Comparison of ENCODE assay signal across 8 cellular contexts in the genomic region with DNA sequence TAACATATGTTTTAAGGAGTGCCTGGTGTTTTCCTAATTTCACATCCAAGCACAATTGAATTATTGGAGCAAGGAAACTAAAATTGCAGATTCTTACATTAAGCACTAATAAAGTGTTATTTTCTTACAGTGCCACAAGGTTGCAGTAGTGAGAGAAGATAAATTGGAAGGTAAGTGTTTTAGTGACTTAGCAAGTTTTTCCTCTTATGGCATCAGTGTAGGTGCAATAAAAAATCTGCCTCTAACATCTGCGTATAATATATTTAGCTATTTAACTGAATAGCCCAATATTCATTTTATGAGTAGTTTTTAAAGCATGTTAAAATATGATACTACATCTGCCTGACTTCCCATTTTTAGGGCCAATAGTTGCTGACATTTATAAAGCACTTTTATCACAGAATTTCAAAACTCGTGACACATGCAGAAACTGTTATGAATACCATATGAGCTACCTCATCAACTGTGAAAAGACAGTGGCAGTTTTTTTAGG. TPM values are rescaled to one million over a fixed set of nuclear protein-coding genes. Genes with fewer than 3 reads are reported as not detected.
A peak's percentile ranks its signal among the peaks of the same experiment; 100 is the strongest.
DNase-seq lines count a peak whose midpoint lies in the region; ATAC-seq and TF ChIP-seq lines count a peak whose summit lies in the region.

No MANE protein-coding gene starts in this region.

- no peak overlapping the region for H3K4me3 Mint-ChIP-seq in brain
- H3K4me3 Mint-ChIP-seq in activated T-cell treated with anti-CD3 and anti-CD28 coated beads, Interleukin-2, amount 50 U/mL, for 72 hours = no peak overlapping the region
- no peak overlapping the region for H3K4me3 Mint-ChIP-seq in effector memory CD8-positive, alpha-beta T cell

- no peaks in the 10 kb centered on the region for H3K27me3 ChIP-seq in left lung

- peaks cover 0 to 41% of the 10 kb centered on the region in 2 donors for H3K36me3 ChIP-seq in left lung

- H3K4me1 ChIP-seq in left lung = peaks cover 4 to 22% of the 10 kb centered on the region in 2 donors

- no peak overlapping the region for H3K27ac Mint-ChIP-seq in brain
- H3K27ac Mint-ChIP-seq in activated T-cell treated with anti-CD3 and anti-CD28 coated beads, Interleukin-2, amount 50 U/mL, for 72 hours = no peak overlapping the region
- no peak overlapping the region for H3K27ac Mint-ChIP-seq in effector memory CD8-positive, alpha-beta T cell

- H3K27ac ChIP-seq in left lung = peak overlapping the region; percentile 27 to 61

- no peaks in the 10 kb centered on the region for H3K9me3 Mint-ChIP-seq in brain
- no peaks in the 10 kb centered on the region for H3K9me3 Mint-ChIP-seq in activated T-cell treated with anti-CD3 and anti-CD28 coated beads, Interleukin-2, amount 50 U/mL, for 72 hours
- no peaks in the 10 kb centered on the region for H3K9me3 Mint-ChIP-seq in effector memory CD8-positive, alpha-beta T cell

- H3K36me3 Mint-ChIP-seq in brain = peaks cover 39% of the 10 kb centered on the region
- peaks cover 1 to 29% of the 10 kb centered on the region in 2 donors for H3K36me3 Mint-ChIP-seq in activated T-cell treated with anti-CD3 and anti-CD28 coated beads, Interleukin-2, amount 50 U/mL, for 72 hours (ENCODE audit: insufficient read depth in 2 of 2)
- H3K36me3 Mint-ChIP-seq in effector memory CD8-positive, alpha-beta T cell (ENCODE audit: insufficient read depth) = peaks cover 23% of the 10 kb centered on the region

- H3K4me3 ChIP-seq in left lung = no peak overlapping the region

- no peaks in the 10 kb centered on the region for H3K4me1 Mint-ChIP-seq in brain
- no peaks in the 10 kb centered on the region for H3K4me1 Mint-ChIP-seq in activated T-cell treated with anti-CD3 and anti-CD28 coated beads, Interleukin-2, amount 50 U/mL, for 72 hours (ENCODE audit: low read depth)
- peaks cover 0 to 2% of the 10 kb centered on the region in 2 donors for H3K4me1 Mint-ChIP-seq in effector memory CD8-positive, alpha-beta T cell (ENCODE audit: low read depth in 2 of 2)

- TF ChIP-seq CTCF in brain (conservative IDR thresholded peaks at IDR 0.05) (peak; percentile 68), left lung (IDR thresholded peaks at IDR 0.05) (peak; percentile 23 to 40)

- DNase-seq in CD1c-positive myeloid dendritic cell (ENCODE audit: extremely low spot score) (peak; percentile 82), LHCN-M2 (ENCODE audit: low read depth) (peak; percentile 67), left lung (no peak), NCI-H187 treated with DMSO at 0.1 percent for 48 hours (lab: John Stamatoyannopoulos, UW) (no peak)
- no peak for DNase-seq in activated T-cell treated with anti-CD3 and anti-CD28 coated beads, Interleukin-2, amount 50 U/mL, for 72 hours
- DNase-seq in effector memory CD8-positive, alpha-beta T cell = no peak

- ATAC-seq in left lung = peak; percentile 71
- no peak for ATAC-seq in activated T-cell treated with anti-CD3 and anti-CD28 coated beads, Interleukin-2, amount 50 U/mL, for 72 hours (replicated peaks in 1 of 2)
- no peak for ATAC-seq in effector memory CD8-positive, alpha-beta T cell (replicated peaks)
- ATAC-seq in GM21381 (IDR thresholded peaks at IDR 0.05; ENCODE audit: unreplicated experiment) = no peak

- H3K9me3 ChIP-seq in left lung = no peaks in the 10 kb centered on the region

- H3K27me3 Mint-ChIP-seq in brain = no peaks in the 10 kb centered on the region
- H3K27me3 Mint-ChIP-seq in activated T-cell treated with anti-CD3 and anti-CD28 coated beads, Interleukin-2, amount 50 U/mL, for 72 hours (ENCODE audit: low read depth) = no peaks in the 10 kb centered on the region
- no peaks in the 10 kb centered on the region for H3K27me3 Mint-ChIP-seq in effector memory CD8-positive, alpha-beta T cell

- intact Hi-C loops in left lung (cut with DNase I) = no loop called here

RNA-seq across cellular contexts. Expression of a gene that starts 19.0 kb away (rescaled TPM):
- total RNA-seq in LHCN-M2 (2014; rRNA removed) = 21.9 and 24.5 TPM in 2 replicates
- polyA plus RNA-seq in LHCN-M2 (2012) = 7.0 TPM
- 18.9 TPM for polyA plus RNA-seq in brain (ENCODE audit: insufficient read depth, low read depth, low replicate concordance)
- total RNA-seq in left lung = 10 to 100 TPM; 15.0 to 22.7 TPM
- 10 to 100 TPM; 57.7 to 63.9 TPM for total RNA-seq in activated T-cell treated with anti-CD3 and anti-CD28 coated beads, Interleukin-2, amount 50 U/mL, for 72 hours

Comparison
In these comparisons a context has a peak if more than half of its experiments do, and no peak if none do; other contexts are left out.
1. DNase-seq: peak in CD1c-positive myeloid dendritic cell (single experiment) and LHCN-M2 (single experiment); none in left lung (0 of 2), activated T-cell treated with anti-CD3 and anti-CD28 coated beads, Interleukin-2, amount 50 U/mL, for 72 hours (0 of 2), effector memory CD8-positive, alpha-beta T cell (0 of 3) and NCI-H187 treated with DMSO at 0.1 percent for 48 hours (single experiment).